ENCODE assay signal across 32 cellular contexts in genomic region chr3:161084277-161084676, GRCh38.
"Had no signal": no experiment of that assay in that cellular context is flagged by ENCODE, and none has a peak within 500 bp of the region (broad histone marks: within the 10 kb centered on the region; RNA-seq: fewer than 3 reads in every experiment).

No MANE protein-coding gene starts in this region.

- H3K4me1 ChIP-seq: adrenal gland, body of pancreas had no signal

- ATAC-seq: activated CD4-positive, alpha-beta T cell treated with anti-CD3 and anti-CD28 coated beads for 36 hours; activated CD4-positive, CD25-positive, alpha-beta regulatory T cell treated with anti-CD3 and anti-CD28 coated beads, Interleukin-2, amount 50 U/mL, for 24 hours; activated CD8-positive, alpha-beta memory T cell treated with anti-CD3 and anti-CD28 coated beads, Interleukin-2, amount 10 ng/mL, durations not matched to agents 7 days and 5 days; activated CD8-positive, alpha-beta T cell treated with anti-CD3 and anti-CD28 coated beads, Interleukin-2, amount 10 ng/mL, durations not matched to agents 7 days and 5 days; body of pancreas; WTC11 had no signal

- H3K27ac ChIP-seq: adrenal gland, body of pancreas, brain microvascular endothelial cell, cardiac muscle cell, VCaP had no signal

- H3K4me3 ChIP-seq: adrenal gland, body of pancreas, cardiac muscle cell had no signal

- H3K27me3 ChIP-seq: adrenal gland, body of pancreas, brain microvascular endothelial cell, cardiac muscle cell had no signal

- DNase-seq: activated CD4-positive, alpha-beta memory T cell treated with anti-CD3 and anti-CD28 coated beads, Interleukin-2, amount 10 ng/mL, durations not matched to agents 7 days and 5 days; activated CD4-positive, alpha-beta T cell treated with anti-CD3 and anti-CD28 coated beads for 1 hour; activated CD4-positive, alpha-beta T cell treated with anti-CD3 and anti-CD28 coated beads for 36 hours; activated CD4-positive, alpha-beta T cell treated with anti-CD3 and anti-CD28 coated beads for 48 hours; activated CD4-positive, alpha-beta T cell treated with anti-CD3 and anti-CD28 coated beads, Interleukin-2, amount 10 ng/mL, durations not matched to agents 7 days and 5 days; activated CD4-positive, alpha-beta T cell treated with anti-CD3 and anti-CD28 coated beads, Interleukin-2, amount 50 U/mL, for 48 hours; activated CD4-positive, CD25-positive, alpha-beta regulatory T cell; activated CD8-positive, alpha-beta memory T cell treated with anti-CD3 and anti-CD28 coated beads for 24 hours; activated CD8-positive, alpha-beta memory T cell treated with anti-CD3 and anti-CD28 coated beads, Interleukin-2, amount 10 ng/mL, durations not matched to agents 7 days and 5 days; activated CD8-positive, alpha-beta memory T cell treated with anti-CD3 and anti-CD28 coated beads, Interleukin-2, amount 50 U/mL, for 48 hours; activated CD8-positive, alpha-beta T cell treated with anti-CD3 and anti-CD28 coated beads, Interleukin-2, amount 10 ng/mL, durations not matched to agents 7 days and 5 days; activated effector memory CD4-positive, alpha-beta T cell treated with Interleukin-2 at 50 U/mL for 16 hours; activated gamma-delta T cell; activated naive CD4-positive, alpha-beta T cell treated with anti-CD3 and anti-CD28 coated beads for 36 hours; activated naive CD4-positive, alpha-beta T cell treated with anti-CD3 and anti-CD28 coated beads, Interleukin-2, amount 50 U/mL, for 16 hours; activated naive CD8-positive, alpha-beta T cell treated with anti-CD3 and anti-CD28 coated beads for 36 hours; activated T-cell treated with anti-CD3 and anti-CD28 coated beads, Interleukin-2, amount 50 U/mL, for 24 hours; activated T-cell treated with anti-CD3 and anti-CD28 coated beads, Interleukin-2, amount 50 U/mL, for 48 hours; adrenal gland; amniotic stem cell; aorta; body of pancreas; brain microvascular endothelial cell; caudate nucleus; cerebellar nuclear complex; T-helper 1 cell; T-helper 2 cell; T-helper 9 cell had no signal

- H3K9me3 ChIP-seq: adrenal gland, body of pancreas had no signal

- H3K36me3 ChIP-seq: brain microvascular endothelial cell, cardiac muscle cell had no signal
